In the genomic region with DNA sequence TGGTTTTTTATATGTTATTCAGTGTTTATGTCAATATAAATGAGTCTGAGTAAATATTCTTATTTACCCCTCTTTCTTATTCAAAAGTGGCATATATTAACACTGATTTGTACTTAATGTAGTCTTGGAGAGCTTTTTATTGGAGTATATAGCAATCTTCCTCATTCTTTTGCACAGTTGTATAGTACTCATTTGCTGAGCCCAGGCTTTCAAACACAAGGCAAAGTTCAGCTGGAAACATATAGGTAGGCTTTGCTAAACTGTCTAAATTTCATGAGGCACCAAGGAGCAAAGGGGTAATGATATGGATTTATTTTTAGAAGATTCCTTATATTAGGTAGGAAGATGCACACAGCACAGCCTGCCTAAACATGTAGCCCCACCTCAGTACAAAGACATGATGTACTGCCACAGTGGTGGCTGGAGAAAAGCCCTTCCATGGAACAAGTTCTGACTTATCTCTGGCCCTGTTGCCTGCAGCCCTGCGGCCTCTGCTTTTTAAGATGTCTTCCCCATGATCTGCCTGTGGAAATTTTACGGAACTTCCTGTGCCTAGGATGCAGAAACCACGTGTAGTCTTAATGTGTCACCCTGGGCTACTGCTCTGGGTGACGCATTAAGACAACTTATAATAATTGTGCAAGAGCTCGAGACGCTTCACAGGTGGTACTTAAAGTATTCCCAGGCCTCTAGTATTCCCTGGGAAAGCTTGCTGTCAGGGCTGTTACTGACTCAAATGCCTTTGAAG, we compare ENCODE assay signal across 1 cellular context.
TF ChIP-seq lines count a peak whose summit lies in the region.

No MANE protein-coding gene starts in this region.

TF ChIP-seq in GM12878, 131 proteins besides CTCF, POLR2A, EP300 and RAD21:
- TF ChIP-seq FOXM1 (IDR thresholded peaks at IDR 0.05; ENCODE audit: low read depth, low read length) = no peak
- TF ChIP-seq, protein P1, sequence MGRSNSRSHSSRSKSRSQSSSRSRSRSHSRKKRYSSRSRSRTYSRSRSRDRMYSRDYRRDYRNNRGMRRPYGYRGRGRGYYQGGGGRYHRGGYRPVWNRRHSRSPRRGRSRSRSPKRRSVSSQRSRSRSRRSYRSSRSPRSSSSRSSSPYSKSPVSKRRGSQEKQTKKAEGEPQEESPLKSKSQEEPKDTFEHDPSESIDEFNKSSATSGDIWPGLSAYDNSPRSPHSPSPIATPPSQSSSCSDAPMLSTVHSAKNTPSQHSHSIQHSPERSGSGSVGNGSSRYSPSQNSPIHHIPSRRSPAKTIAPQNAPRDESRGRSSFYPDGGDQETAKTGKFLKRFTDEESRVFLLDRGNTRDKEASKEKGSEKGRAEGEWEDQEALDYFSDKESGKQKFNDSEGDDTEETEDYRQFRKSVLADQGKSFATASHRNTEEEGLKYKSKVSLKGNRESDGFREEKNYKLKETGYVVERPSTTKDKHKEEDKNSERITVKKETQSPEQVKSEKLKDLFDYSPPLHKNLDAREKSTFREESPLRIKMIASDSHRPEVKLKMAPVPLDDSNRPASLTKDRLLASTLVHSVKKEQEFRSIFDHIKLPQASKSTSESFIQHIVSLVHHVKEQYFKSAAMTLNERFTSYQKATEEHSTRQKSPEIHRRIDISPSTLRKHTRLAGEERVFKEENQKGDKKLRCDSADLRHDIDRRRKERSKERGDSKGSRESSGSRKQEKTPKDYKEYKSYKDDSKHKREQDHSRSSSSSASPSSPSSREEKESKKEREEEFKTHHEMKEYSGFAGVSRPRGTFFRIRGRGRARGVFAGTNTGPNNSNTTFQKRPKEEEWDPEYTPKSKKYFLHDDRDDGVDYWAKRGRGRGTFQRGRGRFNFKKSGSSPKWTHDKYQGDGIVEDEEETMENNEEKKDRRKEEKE (IDR thresholded peaks at IDR 0.05) = no peak
- TF ChIP-seq CHD4 (IDR thresholded peaks at IDR 0.05) = no peak
- no peak for TF ChIP-seq ZNF622 (IDR thresholded peaks at IDR 0.05)
- no peak for TF ChIP-seq CREM (IDR thresholded peaks at IDR 0.05; ENCODE audit: low read depth)
- TF ChIP-seq CREB1 (IDR thresholded peaks at IDR 0.05; ENCODE audit: low read depth) = no peak
- no peak for TF ChIP-seq IKZF1 (conservative IDR thresholded peaks at IDR 0.05)
- TF ChIP-seq NR2C1 (IDR thresholded peaks at IDR 0.05) = no peak
- TF ChIP-seq, protein P2, sequence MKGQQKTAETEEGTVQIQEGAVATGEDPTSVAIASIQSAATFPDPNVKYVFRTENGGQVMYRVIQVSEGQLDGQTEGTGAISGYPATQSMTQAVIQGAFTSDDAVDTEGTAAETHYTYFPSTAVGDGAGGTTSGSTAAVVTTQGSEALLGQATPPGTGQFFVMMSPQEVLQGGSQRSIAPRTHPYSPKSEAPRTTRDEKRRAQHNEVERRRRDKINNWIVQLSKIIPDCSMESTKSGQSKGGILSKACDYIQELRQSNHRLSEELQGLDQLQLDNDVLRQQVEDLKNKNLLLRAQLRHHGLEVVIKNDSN (IDR thresholded peaks at IDR 0.05; ENCODE audit: borderline replicate concordance, extremely low read length, insufficient read depth, low read depth, low read length) = no peak
- TF ChIP-seq SIX5 (IDR thresholded peaks at IDR 0.05; ENCODE audit: low read depth, low read length, severe bottlenecking) = no peak
- TF ChIP-seq NFYA (IDR thresholded peaks at IDR 0.05; ENCODE audit: borderline replicate concordance, low read depth, low read length) = no peak
- no peak for TF ChIP-seq RBBP5 (conservative IDR thresholded peaks at IDR 0.05)
- no peak for TF ChIP-seq SKIL (IDR thresholded peaks at IDR 0.05; ENCODE audit: low read depth, poor library complexity, severe bottlenecking)
